Comparison of ENCODE assay signal across 8 cellular contexts in genomic region chr7:152025937-152026890, GRCh38. TPM values are rescaled to one million over a fixed set of nuclear protein-coding genes. Genes with fewer than 3 reads are reported as not detected.
DNase-seq lines count a peak whose midpoint lies in the region; ATAC-seq and TF ChIP-seq lines count a peak whose summit lies in the region.

No MANE protein-coding gene starts in this region.

- POLR2A ChIA-PET in T-cell (lab: Charles Lee), result no interaction called here

- H3K9me3 Mint-ChIP-seq in T-cell, result no peaks in the 10 kb centered on the region

- peaks cover 26% of the 10 kb centered on the region for H3K36me3 Mint-ChIP-seq in T-cell

- no peak for DNase-seq in T-cell
- no peak for DNase-seq in fibroblast of pulmonary artery (ENCODE audit: low read depth)
- no peak for DNase-seq in skeletal muscle cell (ENCODE audit: low read depth)
- DNase-seq in central memory CD4-positive, alpha-beta T cell, result no peak

- no peaks in the 10 kb centered on the region for H3K27me3 Mint-ChIP-seq in T-cell

- peak overlapping the region; percentile 27 to 58 for H3K27ac Mint-ChIP-seq in T-cell

- H3K4me1 Mint-ChIP-seq in T-cell, result peaks cover 36 to 48% (median 47%) of the 10 kb centered on the region in 3 donors

- CTCF ChIA-PET in T-cell (lab: Charles Lee), result no interaction called here

- peak overlapping the region; percentile 78 to 94 (median 80) for H3K4me3 Mint-ChIP-seq in T-cell

- H3K4me3 ChIP-seq in fibroblast of pulmonary artery (replicated peaks; ENCODE audit: low read depth, low read length), result peak overlapping the region; percentile 80
- H3K4me3 ChIP-seq in skeletal muscle cell (ENCODE audit: low read depth, low read length), result peak overlapping the region; percentile 80

- TF ChIP-seq CTCF in fibroblast of pulmonary artery (IDR thresholded peaks at IDR 0.05; ENCODE audit: low read length, missing control alignments), result no peak

- ATAC-seq in GM19452 (IDR thresholded peaks at IDR 0.05; ENCODE audit: unreplicated experiment), result peak; percentile 18
- ATAC-seq in T-cell (replicated peaks in 1 of 4), result no peak
- ATAC-seq in GM19397 (IDR thresholded peaks at IDR 0.05; ENCODE audit: unreplicated experiment), result no peak
- no peak for ATAC-seq in esophagus mucosa
- ATAC-seq in GM18909 (IDR thresholded peaks at IDR 0.05; ENCODE audit: poor library complexity, unreplicated experiment), result no peak

RNA-seq across cellular contexts. Expression of gene GALNT11, which starts 0.7 kb away (rescaled TPM):
- 10 to 100 TPM; 20.4 to 28.2 (median 24.0) TPM for total RNA-seq in T-cell
- 16.9 TPM for total RNA-seq in esophagus mucosa
